ENCODE assay signal across 1 cellular context in the genomic region with DNA sequence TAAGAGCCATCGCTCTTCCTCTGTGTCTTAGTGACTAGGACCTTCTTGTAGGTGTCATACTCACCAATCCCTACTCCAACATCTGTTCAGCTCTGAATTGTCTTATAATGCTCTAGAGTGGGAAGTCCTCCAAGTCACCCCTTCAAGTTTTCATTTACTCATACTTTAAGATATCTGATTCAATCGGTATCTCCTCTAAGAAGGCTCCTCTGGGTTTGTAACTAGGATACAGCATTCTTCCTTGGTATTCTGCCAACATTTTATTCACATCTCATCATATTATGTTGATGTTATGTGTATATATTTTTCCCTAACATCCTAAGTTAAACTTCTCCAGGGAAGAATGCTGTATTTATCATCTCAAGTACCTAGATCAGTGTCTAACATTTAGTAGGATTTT.
TF ChIP-seq lines count a peak whose summit lies in the region.

No MANE protein-coding gene starts in this region.

TF ChIP-seq in SK-N-SH treated with all-trans-retinoic acid at 6 μM for 48 hours, 23 proteins besides CTCF, POLR2A, EP300 and RAD21 (continued from another document):
- TF ChIP-seq, protein P1, sequence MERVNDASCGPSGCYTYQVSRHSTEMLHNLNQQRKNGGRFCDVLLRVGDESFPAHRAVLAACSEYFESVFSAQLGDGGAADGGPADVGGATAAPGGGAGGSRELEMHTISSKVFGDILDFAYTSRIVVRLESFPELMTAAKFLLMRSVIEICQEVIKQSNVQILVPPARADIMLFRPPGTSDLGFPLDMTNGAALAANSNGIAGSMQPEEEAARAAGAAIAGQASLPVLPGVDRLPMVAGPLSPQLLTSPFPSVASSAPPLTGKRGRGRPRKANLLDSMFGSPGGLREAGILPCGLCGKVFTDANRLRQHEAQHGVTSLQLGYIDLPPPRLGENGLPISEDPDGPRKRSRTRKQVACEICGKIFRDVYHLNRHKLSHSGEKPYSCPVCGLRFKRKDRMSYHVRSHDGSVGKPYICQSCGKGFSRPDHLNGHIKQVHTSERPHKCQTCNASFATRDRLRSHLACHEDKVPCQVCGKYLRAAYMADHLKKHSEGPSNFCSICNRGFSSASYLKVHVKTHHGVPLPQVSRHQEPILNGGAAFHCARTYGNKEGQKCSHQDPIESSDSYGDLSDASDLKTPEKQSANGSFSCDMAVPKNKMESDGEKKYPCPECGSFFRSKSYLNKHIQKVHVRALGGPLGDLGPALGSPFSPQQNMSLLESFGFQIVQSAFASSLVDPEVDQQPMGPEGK (CRISPR knock-in tag; IDR thresholded peaks at IDR 0.05; ENCODE audit: borderline replicate concordance): no peak
- TF ChIP-seq ZFP3 (CRISPR knock-in tag; IDR thresholded peaks at IDR 0.05): no peak
